Comparison of ENCODE assay signal across 7 cellular contexts in the genomic region with DNA sequence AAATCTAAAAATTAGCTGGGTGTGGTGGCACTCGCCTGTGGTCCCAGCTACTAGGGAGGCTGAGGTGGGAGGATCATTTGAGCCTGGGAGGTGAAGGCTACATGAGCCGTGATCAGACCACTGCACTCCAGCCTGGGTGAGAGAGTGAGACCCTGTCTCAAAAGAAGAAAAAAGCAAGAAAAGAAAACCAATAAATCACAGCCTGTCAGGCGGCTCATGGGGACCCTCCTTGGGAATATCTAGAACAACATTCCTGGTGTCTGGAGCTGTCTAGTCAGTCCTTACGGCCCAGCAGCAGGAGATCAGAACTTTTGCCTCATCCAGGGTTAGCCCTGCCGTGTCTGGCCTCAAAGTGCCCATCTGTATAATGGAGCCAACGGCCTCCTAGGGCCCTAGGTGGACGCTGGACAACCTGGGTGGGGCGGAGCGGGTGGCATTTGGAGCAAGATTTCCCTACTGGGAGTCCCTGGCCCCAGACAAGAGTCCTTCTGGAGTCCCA. TPM values are rescaled to one million over a fixed set of nuclear protein-coding genes. Genes with fewer than 3 reads are reported as not detected.
DNase-seq lines count a peak whose midpoint lies in the region; ATAC-seq and TF ChIP-seq lines count a peak whose summit lies in the region.

No MANE protein-coding gene starts in this region.

- POLR2A ChIA-PET in activated B cell treated with CpG ODN at 0.5 μM for 24 hours (lab: Charles Lee): no interaction called here

- H3K27me3 Mint-ChIP-seq in activated B cell treated with CpG ODN at 0.5 μM for 24 hours (no peaks in the 10 kb centered on the region), immature natural killer cell (ENCODE audit: low read depth in 3 of 3) (peaks cover 0 to 6% (median 2%) of the 10 kb centered on the region in 3 donors)

- H3K9me3 Mint-ChIP-seq in activated B cell treated with CpG ODN at 0.5 μM for 24 hours: no peaks in the 10 kb centered on the region
- no peaks in the 10 kb centered on the region for H3K9me3 Mint-ChIP-seq in immature natural killer cell

- H4K20me1 ChIP-seq in GM23248 (ENCODE audit: insufficient read depth): no peaks in the 10 kb centered on the region

- intact Hi-C loops in activated B cell treated with CpG ODN at 0.5 μM for 24 hours (cut with micrococcal nuclease): no loop called here
- intact Hi-C loops in spleen (cut with DNase I; ENCODE audit: low total_unique reads): no loop called here

- H3K27ac Mint-ChIP-seq in activated B cell treated with CpG ODN at 0.5 μM for 24 hours (peak overlapping the region; percentile 69), immature natural killer cell (peak overlapping the region in 4 of 6 donors; percentile 75 to 92 (median 84))

- no peaks in the 10 kb centered on the region for H3K36me3 ChIP-seq in GM23248 (ENCODE audit: low read depth)
- no peaks in the 10 kb centered on the region for H3K36me3 ChIP-seq in spleen

- H3K4me3 ChIP-seq in GM23248: no peak overlapping the region
- peak overlapping the region in 1 of 8 donors; percentile 77 for H3K4me3 ChIP-seq in spleen

- no peak for ATAC-seq in activated B cell treated with CpG ODN at 0.5 μM for 24 hours (ENCODE audit: low read depth)
- no peak for ATAC-seq in foreskin keratinocyte
- ATAC-seq in GM21825 (IDR thresholded peaks at IDR 0.05; ENCODE audit: unreplicated experiment): no peak

- H3K9ac ChIP-seq in GM23248: peak overlapping the region; percentile 61

- H3K4me1 ChIP-seq in GM23248 (ENCODE audit: insufficient read depth) (peaks cover 34% of the 10 kb centered on the region), spleen (peaks cover 36 to 70% (median 49%) of the 10 kb centered on the region in 6 donors), foreskin keratinocyte (peaks cover 12% of the 10 kb centered on the region)

- no peak for TF ChIP-seq POLR2A in spleen (IDR thresholded peaks at IDR 0.05)

- peak overlapping the region; percentile 42 for H3K27ac ChIP-seq in GM23248
- H3K27ac ChIP-seq in spleen: peak overlapping the region in 6 of 8 donors; percentile 98 to 100 (median 99)
- H3K27ac ChIP-seq in foreskin keratinocyte: no peak overlapping the region

- no peak for TF ChIP-seq CTCF in activated B cell treated with CpG ODN at 0.5 μM for 24 hours (IDR thresholded peaks at IDR 0.05)
- no peak for TF ChIP-seq CTCF in spleen (IDR thresholded peaks at IDR 0.05 in 8 of 11, conservative IDR thresholded peaks at IDR 0.05 in 3 of 11)
- no peak for TF ChIP-seq CTCF in foreskin keratinocyte (conservative IDR thresholded peaks at IDR 0.05)

- H3K79me2 ChIP-seq in GM23248 (ENCODE audit: insufficient read depth): no peaks in the 10 kb centered on the region

- no peaks in the 10 kb centered on the region for H3K9me2 ChIP-seq in GM23248 (ENCODE audit: insufficient read depth)

- peak overlapping the region; percentile 70 for H3K4me3 Mint-ChIP-seq in activated B cell treated with CpG ODN at 0.5 μM for 24 hours
- peak overlapping the region; percentile 41 to 78 (median 73) for H3K4me3 Mint-ChIP-seq in immature natural killer cell

- WGBS in GM23248 (ENCODE audit: low coverage in 1 of 2, low lambda C conversion rate in 2 of 2, missing lambda C conversion rate in 2 of 2), 2 experiments: 92% methylated on average over 8 to 9 of the region's 9 CpGs
- WGBS in spleen, 5 donors: 93 to 97% (median 94%) methylated on average over 5 to 9 of the region's 9 CpGs

- no peaks in the 10 kb centered on the region for H3K9me3 ChIP-seq in GM23248 (ENCODE audit: low read depth)
- H3K9me3 ChIP-seq in spleen: no peaks in the 10 kb centered on the region

- no peaks in the 10 kb centered on the region for H3K36me3 Mint-ChIP-seq in activated B cell treated with CpG ODN at 0.5 μM for 24 hours (ENCODE audit: low read depth)
- no peaks in the 10 kb centered on the region for H3K36me3 Mint-ChIP-seq in immature natural killer cell

- CTCF ChIA-PET in activated B cell treated with CpG ODN at 0.5 μM for 24 hours (lab: Charles Lee): interaction anchor here (0.7 kb wide), 1 partner anchor 111 kb away, joined by 3 read pairs; no protein-coding TSS in a partner anchor

- no peak overlapping the region for H3K4me2 ChIP-seq in GM23248 (ENCODE audit: unreplicated experiment)

- peaks cover 29% of the 10 kb centered on the region for H3F3A ChIP-seq in GM23248 (ENCODE audit: insufficient read depth)

- H3K27me3 ChIP-seq in GM23248 (replicated peaks; ENCODE audit: insufficient read depth): no peaks in the 10 kb centered on the region
- no peaks in the 10 kb centered on the region for H3K27me3 ChIP-seq in spleen (replicated peaks in 1 of 7)
- no peaks in the 10 kb centered on the region for H3K27me3 ChIP-seq in foreskin keratinocyte

- DNase-seq in GM23248 (no peak), activated B cell treated with CpG ODN at 0.5 μM for 24 hours (no peak), immature natural killer cell (no peak), spleen (no peak), foreskin keratinocyte (no peak), NCI-H1694 (lab: John Stamatoyannopoulos, UW) (no peak)

- H3K4me1 Mint-ChIP-seq in activated B cell treated with CpG ODN at 0.5 μM for 24 hours: peaks cover 40% of the 10 kb centered on the region
- peaks cover 30 to 44% of the 10 kb centered on the region in 2 donors for H3K4me1 Mint-ChIP-seq in immature natural killer cell

- H2AFZ ChIP-seq in GM23248: no peak overlapping the region

- in situ Hi-C loops in GM23248 (cut with MboI): no loop called here

RNA-seq across cellular contexts. Expression of a gene that starts 23.9 kb away (rescaled TPM):
- 4,032 and 4,079 TPM in 2 replicates for total RNA-seq in GM23248 (2014; rRNA removed; shearing (Covaris generic))
- polyA plus RNA-seq in GM23248 (2016; fragmentation: Nextera tagmentation; extraction: Ambion mirVana) (15,990 and 16,462 TPM in 2 replicates), immature natural killer cell (over 10,000 TPM; 14,703 to 30,361 (median 21,806) TPM), spleen (1,000 to 10,000 TPM; 5,220 to 6,605 (median 5,389) TPM), foreskin keratinocyte (8,202 and 8,857 TPM in 2 replicates)
- total RNA-seq in activated B cell treated with CpG ODN at 0.5 μM for 24 hours (9,258 and 9,276 TPM in 2 replicates), spleen (1,000 to 10,000 TPM; 3,529 to 8,565 (median 4,739) TPM), foreskin keratinocyte (10,018 and 10,020 TPM in 2 replicates)

RNA-seq across cellular contexts. Expression of a gene that starts 38.3 kb away (rescaled TPM):
- total RNA-seq in GM23248 (2014; rRNA removed; shearing (Covaris generic)): 410 and 423 TPM in 2 replicates
- polyA plus RNA-seq in GM23248 (2016; fragmentation: Nextera tagmentation; extraction: Ambion mirVana): 183 and 201 TPM in 2 replicates
- total RNA-seq in activated B cell treated with CpG ODN at 0.5 μM for 24 hours: 2.2 and 4.2 TPM in 2 replicates
- polyA plus RNA-seq in immature natural killer cell: under 1 TPM in 1 of 3 donors, not detected in 2; 0.22 TPM
- total RNA-seq in spleen: 100 to 1,000 TPM in 4 of 7 donors, 10 to 100 TPM in 3; 63.8 to 162 (median 101) TPM
- 10 to 100 TPM; 31.9 to 72.1 (median 33.5) TPM for polyA plus RNA-seq in spleen
- total RNA-seq in foreskin keratinocyte: 526 and 561 TPM in 2 replicates
- 520 and 572 TPM in 2 replicates for polyA plus RNA-seq in foreskin keratinocyte

RNA-seq across cellular contexts. Expression of a gene that starts 40.7 kb away (rescaled TPM):
- total RNA-seq in GM23248 (2014; rRNA removed; shearing (Covaris generic)): 5.9 and 8.6 TPM in 2 replicates
- polyA plus RNA-seq in GM23248 (2016; fragmentation: Nextera tagmentation; extraction: Ambion mirVana) (11.4 and 12.4 TPM in 2 replicates), immature natural killer cell (1 to 10 TPM in 1 of 3 donors, under 1 TPM in 1, not detected in 1; 0.18 to 2.3 TPM), spleen (1 to 10 TPM in 2 of 3 donors, under 1 TPM in 1; 0.59 to 2.3 (median 1.0) TPM), foreskin keratinocyte (2.5 and 3.4 TPM in 2 replicates)
- total RNA-seq in activated B cell treated with CpG ODN at 0.5 μM for 24 hours (11.6 and 12.9 TPM in 2 replicates), spleen (10 to 100 TPM in 4 of 7 donors, 1 to 10 TPM in 3; 7.8 to 11.7 (median 10.2) TPM), foreskin keratinocyte (13.6 and 14.4 TPM in 2 replicates)

Comparison
In these comparisons a context has a peak if more than half of its experiments do, and no peak if none do; other contexts are left out.
1. RNA of a gene that starts 38.3 kb away (total RNA-seq): 526 to 561 TPM in foreskin keratinocyte, 410 to 423 TPM in GM23248 and 63.8 to 162 TPM in spleen; 2.2 to 4.2 TPM in activated B cell treated with CpG ODN at 0.5 μM for 24 hours; every median in the first group is over 10 times any median in the second.